9 cellular contexts compared by ENCODE assay signal in the genomic region with DNA sequence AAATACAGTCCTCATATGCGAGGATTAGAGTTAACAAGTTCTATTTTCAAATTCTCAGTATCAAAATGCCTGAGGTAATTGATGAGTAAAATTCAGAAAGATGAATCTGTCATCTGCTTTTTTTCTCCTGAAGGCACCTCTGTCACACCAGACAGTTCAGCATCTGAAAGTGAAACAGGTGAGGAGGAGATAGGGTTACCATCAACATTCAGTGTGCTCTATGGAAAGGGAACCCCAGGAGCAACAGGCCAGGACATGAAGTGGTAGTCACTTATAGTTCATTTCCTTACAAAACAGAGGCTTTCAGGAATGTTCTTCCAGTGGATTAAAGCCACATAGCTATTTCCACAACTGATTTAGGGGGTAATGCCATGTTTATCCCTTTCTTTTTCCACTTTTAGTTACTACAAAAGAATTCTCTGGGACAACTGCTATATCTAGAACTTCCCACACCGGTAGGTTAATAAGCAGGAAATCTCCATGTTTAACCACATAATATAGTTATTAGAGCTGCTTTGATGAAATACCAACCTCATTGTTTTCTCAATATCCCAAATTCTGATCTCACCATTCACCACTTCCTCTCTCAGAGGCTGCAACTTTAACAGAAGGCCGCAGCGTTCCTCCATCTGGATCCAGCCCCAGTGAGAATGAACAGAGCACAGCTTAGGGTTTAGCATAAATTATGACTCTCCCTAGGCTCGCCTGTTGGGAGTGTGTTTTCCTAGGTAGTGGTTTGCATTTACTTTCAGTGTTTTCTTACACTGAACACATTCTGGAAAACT.
DNase-seq lines count a peak whose midpoint lies in the region; ATAC-seq and TF ChIP-seq lines count a peak whose summit lies in the region.
"Had no signal": no experiment of that assay in that cellular context is flagged by ENCODE, and none has a peak within 500 bp of the region (broad histone marks: within the 10 kb centered on the region; RNA-seq: fewer than 3 reads in every experiment).

No MANE protein-coding gene starts in this region.

- H3K4me1 ChIP-seq in mucosa of descending colon (ENCODE audit: low read depth): no peaks in the 10 kb centered on the region
- H3K4me1 ChIP-seq in left lung: no peaks in the 10 kb centered on the region

- no peaks in the 10 kb centered on the region for H3K36me3 ChIP-seq in mucosa of descending colon (ENCODE audit: low read depth)
- H3K36me3 ChIP-seq in left lung: no peaks in the 10 kb centered on the region

- H3K4me3 ChIP-seq in mucosa of descending colon (no peak overlapping the region), left lung (no peak overlapping the region)

- ATAC-seq in GM19324 (IDR thresholded peaks at IDR 0.05; ENCODE audit: low FRiP score, unreplicated experiment) (peak; percentile 55), HG02981 (IDR thresholded peaks at IDR 0.05; ENCODE audit: unreplicated experiment) (peak; percentile 66), mucosa of descending colon (no peak), left lung (no peak)

- DNase-seq in NCI-H82 treated with DMSO at 0.1 percent for 48 hours (lab: John Stamatoyannopoulos, UW; ENCODE audit: unreplicated experiment) (peak; percentile 1), renal cortical epithelial cell (ENCODE audit: low read depth) (peak; percentile 7), mucosa of descending colon (no peak), NCI-H2227 (lab: John Stamatoyannopoulos, UW; ENCODE audit: unreplicated experiment) (no peak), left lung (no peak)
- DNase-seq in stimulated activated CD4-positive, alpha-beta T cell treated with anti-CD3 and anti-CD28 coated beads, Interleukin-15, amount 100 ng/mL, for 24 hours: no peak
- DNase-seq: T-helper 9 cell had no signal

- H3K27ac ChIP-seq in left lung: no peak overlapping the region

- no peaks in the 10 kb centered on the region for H3K27me3 ChIP-seq in left lung

- intact Hi-C loops in mucosa of descending colon (cut with DNase I, micrococcal nuclease): no loop called here
- intact Hi-C loops in left lung (cut with DNase I): no loop called here

- TF ChIP-seq CTCF in mucosa of descending colon (IDR thresholded peaks at IDR 0.05) (no peak), left lung (IDR thresholded peaks at IDR 0.05) (no peak)

- H3K9me3 ChIP-seq in mucosa of descending colon (no peaks in the 10 kb centered on the region), left lung (no peaks in the 10 kb centered on the region)

Comparison
In these comparisons a context has a peak if more than half of its experiments do, and no peak if none do; other contexts are left out.
1. ATAC-seq: peak in GM19324 (single experiment) and HG02981 (single experiment); none in mucosa of descending colon (single experiment) and left lung (single experiment).
2. DNase-seq: peak in NCI-H82 treated with DMSO at 0.1 percent for 48 hours (single experiment) and renal cortical epithelial cell (single experiment); none in stimulated activated CD4-positive, alpha-beta T cell treated with anti-CD3 and anti-CD28 coated beads, Interleukin-15, amount 100 ng/mL, for 24 hours (single experiment), mucosa of descending colon (0 of 3), NCI-H2227 (single experiment) and left lung (0 of 2).